In the genomic region with DNA sequence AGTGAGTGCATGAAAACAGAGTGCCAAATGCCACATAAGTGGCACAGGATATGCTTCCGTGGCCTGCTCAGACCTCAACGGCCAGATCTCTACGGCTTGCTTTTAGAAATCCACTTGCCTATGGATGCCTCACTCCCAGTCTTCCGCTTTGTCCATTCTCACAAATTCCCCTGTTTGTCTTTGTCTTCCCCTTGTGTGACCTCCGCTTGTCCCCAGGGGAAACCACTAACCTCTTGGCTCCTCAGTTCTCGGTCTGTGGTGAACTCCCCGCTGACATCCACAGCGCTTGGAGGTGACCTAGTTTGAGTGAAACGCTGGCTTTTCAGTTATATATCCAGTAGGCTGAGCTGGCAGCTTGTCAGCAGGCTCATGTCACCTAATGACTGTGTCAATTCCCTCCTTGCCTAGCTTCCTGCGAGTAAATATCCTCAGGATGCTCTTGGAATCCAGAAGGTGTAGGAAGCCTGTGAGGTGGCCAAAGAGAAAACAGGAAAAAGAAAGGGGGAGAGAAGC, we compare ENCODE assay signal across 9 cellular contexts.
A peak's percentile ranks its signal among the peaks of the same experiment; 100 is the strongest.
DNase-seq lines count a peak whose midpoint lies in the region; ATAC-seq and FAIRE-seq lines count a peak whose summit lies in the region.
"Had no signal": no experiment of that assay in that cellular context is flagged by ENCODE, and none has a peak within 500 bp of the region (broad histone marks: within the 10 kb centered on the region; RNA-seq: fewer than 3 reads in every experiment).

No MANE protein-coding gene starts in this region.

- H3K36me3 Mint-ChIP-seq in activated CD8-positive, alpha-beta memory T cell treated with anti-CD3 and anti-CD28 coated beads, Interleukin-2, amount 10 ng/mL, durations not matched to agents 7 days and 5 days = no peaks in the 10 kb centered on the region

- peaks cover 11% of the 10 kb centered on the region for H3K4me1 ChIP-seq in right cardiac atrium (ENCODE audit: control insufficient read depth, insufficient read depth, low read length)

- no peak overlapping the region for H3K4me3 ChIP-seq in right cardiac atrium (ENCODE audit: low read length)

- peak; percentile 50 for DNase-seq in activated CD8-positive, alpha-beta memory T cell treated with anti-CD3 and anti-CD28 coated beads, Interleukin-2, amount 10 ng/mL, durations not matched to agents 7 days and 5 days
- no peak for DNase-seq in activated CD8-positive, alpha-beta memory T cell treated with anti-CD3 and anti-CD28 coated beads, Interleukin-2, amount 50 U/mL, for 48 hours
- peak; percentile 14 for DNase-seq in activated T-helper 1 cell treated with Interleukin-2 at 50 U/mL for 16 hours (ENCODE audit: low read depth)
- peak; percentile 69 to 83 (median 80) for DNase-seq in right cardiac atrium
- DNase-seq in stimulated activated naive CD8-positive, alpha-beta T cell treated with anti-CD3 and anti-CD28 coated beads, Interleukin-15, amount 100 ng/mL, for 72 hours = peak; percentile 12 to 45
- no peak for DNase-seq in GM19239 (ENCODE audit: insufficient read length, low spot score)
- no peak for DNase-seq in effector CD8-positive, alpha-beta T cell (lab: John Stamatoyannopoulos, UW)

- no peaks in the 10 kb centered on the region for H3K27me3 ChIP-seq in right cardiac atrium (ENCODE audit: control insufficient read depth, insufficient read depth)

- no peaks in the 10 kb centered on the region for H3K9me3 ChIP-seq in right cardiac atrium (ENCODE audit: control insufficient read depth, low read length)

- ATAC-seq in activated CD8-positive, alpha-beta memory T cell treated with anti-CD3 and anti-CD28 coated beads, Interleukin-2, amount 10 ng/mL, durations not matched to agents 7 days and 5 days = peak; percentile 58
- ATAC-seq in right cardiac atrium = peak; percentile 56 to 83
- ATAC-seq in stimulated activated naive CD8-positive, alpha-beta T cell treated with anti-CD3 and anti-CD28 coated beads, Interleukin-15, amount 100 ng/mL, for 72 hours = peak; percentile 85
- no peak for ATAC-seq in HG03108 (IDR thresholded peaks at IDR 0.05; ENCODE audit: unreplicated experiment)
- ATAC-seq: Panc1 had no signal

- no peaks in the 10 kb centered on the region for H3K27me3 Mint-ChIP-seq in activated CD8-positive, alpha-beta memory T cell treated with anti-CD3 and anti-CD28 coated beads, Interleukin-2, amount 10 ng/mL, durations not matched to agents 7 days and 5 days
- no peaks in the 10 kb centered on the region for H3K27me3 Mint-ChIP-seq in stimulated activated naive CD8-positive, alpha-beta T cell treated with anti-CD3 and anti-CD28 coated beads, Interleukin-15, amount 100 ng/mL, for 72 hours

- CTCF ChIA-PET in activated CD8-positive, alpha-beta memory T cell treated with anti-CD3 and anti-CD28 coated beads, Interleukin-2, amount 10 ng/mL, durations not matched to agents 7 days and 5 days (lab: Charles Lee) = no interaction called here

- peak overlapping the region; percentile 43 for H3K27ac ChIP-seq in right cardiac atrium (ENCODE audit: low read length)

- intact Hi-C loops in right cardiac atrium (cut with DNase I) = no loop called here

- H3K9me3 Mint-ChIP-seq in activated CD8-positive, alpha-beta memory T cell treated with anti-CD3 and anti-CD28 coated beads, Interleukin-2, amount 10 ng/mL, durations not matched to agents 7 days and 5 days (ENCODE audit: low read depth) = no peaks in the 10 kb centered on the region
- H3K9me3 Mint-ChIP-seq in stimulated activated naive CD8-positive, alpha-beta T cell treated with anti-CD3 and anti-CD28 coated beads, Interleukin-15, amount 100 ng/mL, for 72 hours = no peaks in the 10 kb centered on the region

- H3K27ac Mint-ChIP-seq in activated CD8-positive, alpha-beta memory T cell treated with anti-CD3 and anti-CD28 coated beads, Interleukin-2, amount 10 ng/mL, durations not matched to agents 7 days and 5 days = no peak overlapping the region
- peak overlapping the region in 1 of 2 donors; percentile 73 for H3K27ac Mint-ChIP-seq in stimulated activated naive CD8-positive, alpha-beta T cell treated with anti-CD3 and anti-CD28 coated beads, Interleukin-15, amount 100 ng/mL, for 72 hours

- H3K4me1 Mint-ChIP-seq in activated CD8-positive, alpha-beta memory T cell treated with anti-CD3 and anti-CD28 coated beads, Interleukin-2, amount 10 ng/mL, durations not matched to agents 7 days and 5 days = peaks cover 21% of the 10 kb centered on the region
- peaks cover 25% of the 10 kb centered on the region for H3K4me1 Mint-ChIP-seq in stimulated activated naive CD8-positive, alpha-beta T cell treated with anti-CD3 and anti-CD28 coated beads, Interleukin-15, amount 100 ng/mL, for 72 hours

- H3K4me3 Mint-ChIP-seq in activated CD8-positive, alpha-beta memory T cell treated with anti-CD3 and anti-CD28 coated beads, Interleukin-2, amount 10 ng/mL, durations not matched to agents 7 days and 5 days = no peak overlapping the region
- H3K4me3 Mint-ChIP-seq in stimulated activated naive CD8-positive, alpha-beta T cell treated with anti-CD3 and anti-CD28 coated beads, Interleukin-15, amount 100 ng/mL, for 72 hours = peak overlapping the region in 1 of 2 donors; percentile 31

- no peak for FAIRE-seq in GM19239 (lab: Jason Lieb, UNC)

- WGBS in right cardiac atrium = 50% methylated on average over 10 of the region's 10 CpGs

Comparison
In these comparisons a context has a peak if more than half of its experiments do, and no peak if none do; other contexts are left out.
1. DNase-seq: peak in activated CD8-positive, alpha-beta memory T cell treated with anti-CD3 and anti-CD28 coated beads, Interleukin-2, amount 10 ng/mL, durations not matched to agents 7 days and 5 days (single experiment), activated T-helper 1 cell treated with Interleukin-2 at 50 U/mL for 16 hours (single experiment), right cardiac atrium (3 of 3) and stimulated activated naive CD8-positive, alpha-beta T cell treated with anti-CD3 and anti-CD28 coated beads, Interleukin-15, amount 100 ng/mL, for 72 hours (2 of 2); none in activated CD8-positive, alpha-beta memory T cell treated with anti-CD3 and anti-CD28 coated beads, Interleukin-2, amount 50 U/mL, for 48 hours (single experiment), GM19239 (single experiment) and effector CD8-positive, alpha-beta T cell (single experiment).